Comparison of ENCODE assay signal across 10 cellular contexts in the genomic region with DNA sequence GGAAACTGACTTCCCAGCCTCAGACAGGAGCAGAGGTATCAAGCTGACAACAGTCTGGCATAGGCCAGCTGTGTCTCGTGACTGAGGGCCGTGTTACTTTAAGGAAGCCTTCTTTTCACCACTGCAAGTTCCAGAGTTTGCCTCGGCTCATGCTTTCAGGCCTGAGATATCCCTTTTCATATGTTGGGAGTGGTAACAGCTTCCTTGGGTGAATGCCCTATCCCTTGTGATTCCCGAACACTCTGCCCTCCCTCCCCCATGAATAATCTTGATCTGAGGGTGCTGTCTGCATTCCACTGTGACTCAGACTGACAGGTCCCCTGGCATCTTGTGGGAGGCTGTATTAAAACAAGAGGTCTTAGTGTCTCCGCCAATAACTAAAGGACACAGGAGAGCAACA. TPM values are rescaled to one million over a fixed set of nuclear protein-coding genes. Genes with fewer than 3 reads are reported as not detected.
A peak's percentile ranks its signal among the peaks of the same experiment; 100 is the strongest.
DNase-seq lines count a peak whose midpoint lies in the region; ATAC-seq, FAIRE-seq and TF ChIP-seq lines count a peak whose summit lies in the region.
"Had no signal": no experiment of that assay in that cellular context is flagged by ENCODE, and none has a peak within 500 bp of the region (broad histone marks: within the 10 kb centered on the region; RNA-seq: fewer than 3 reads in every experiment).

No MANE protein-coding gene starts in this region.

- no peaks in the 10 kb centered on the region for H3K4me1 Mint-ChIP-seq in activated CD8-positive, alpha-beta T cell treated with anti-CD3 and anti-CD28 coated beads for 36 hours (ENCODE audit: low read depth)

- intact Hi-C loops in activated CD8-positive, alpha-beta T cell treated with anti-CD3 and anti-CD28 coated beads for 36 hours (cut with micrococcal nuclease), result no loop called here

- ATAC-seq in GM18498 (IDR thresholded peaks at IDR 0.05; ENCODE audit: unreplicated experiment), result no peak
- no peak for ATAC-seq in activated CD8-positive, alpha-beta T cell treated with anti-CD3 and anti-CD28 coated beads for 36 hours

- FAIRE-seq in HTR-8/SVneo (lab: Jason Lieb, UNC), result peak; percentile 95

- no peak overlapping the region for H3K27ac Mint-ChIP-seq in activated CD8-positive, alpha-beta T cell treated with anti-CD3 and anti-CD28 coated beads for 36 hours
- H3K27ac Mint-ChIP-seq: activated CD4-positive, alpha-beta memory T cell treated with anti-CD3 and anti-CD28 coated beads for 36 hours had no signal

- TF ChIP-seq CTCF in choroid plexus epithelial cell (conservative IDR thresholded peaks at IDR 0.05; ENCODE audit: low read depth, low read length), result no peak
- no peak for TF ChIP-seq CTCF in activated CD8-positive, alpha-beta T cell treated with anti-CD3 and anti-CD28 coated beads for 36 hours (IDR thresholded peaks at IDR 0.05)

- peaks cover 5% of the 10 kb centered on the region for H3K9me3 Mint-ChIP-seq in activated CD8-positive, alpha-beta T cell treated with anti-CD3 and anti-CD28 coated beads for 36 hours

- H3K4me3 Mint-ChIP-seq in activated CD8-positive, alpha-beta T cell treated with anti-CD3 and anti-CD28 coated beads for 36 hours, result no peak overlapping the region
- H3K4me3 Mint-ChIP-seq: activated CD4-positive, alpha-beta memory T cell treated with anti-CD3 and anti-CD28 coated beads for 36 hours had no signal

- DNase-seq in AG08395 (ENCODE audit: low spot score) (peak; percentile 70), HTR-8/SVneo (ENCODE audit: insufficient read length, low spot score) (peak; percentile 89), choroid plexus epithelial cell (ENCODE audit: low read depth) (peak; percentile 13), kidney glomerular epithelial cell (lab: John Stamatoyannopoulos, UW) (peak; percentile 88), cerebellar cortex (ENCODE audit: low spot score) (no peak), cerebellar nuclear complex (lab: John Stamatoyannopoulos, UW) (no peak)
- no peak for DNase-seq in activated CD8-positive, alpha-beta T cell treated with anti-CD3 and anti-CD28 coated beads for 36 hours
- DNase-seq: activated CD4-positive, alpha-beta memory T cell treated with anti-CD3 and anti-CD28 coated beads for 36 hours; KG1 had no signal

- no peak overlapping the region for H3K4me3 ChIP-seq in choroid plexus epithelial cell (ENCODE audit: low read depth, low read length)

- CTCF ChIA-PET in activated CD8-positive, alpha-beta T cell treated with anti-CD3 and anti-CD28 coated beads for 36 hours (lab: Charles Lee), result interaction anchor here (1.3 kb wide), 1 partner anchor 14 kb away, joined by 3 read pairs; no protein-coding TSS in a partner anchor

- POLR2A ChIA-PET in activated CD8-positive, alpha-beta T cell treated with anti-CD3 and anti-CD28 coated beads for 36 hours (lab: Charles Lee), result no interaction called here

- H3K27me3 Mint-ChIP-seq in activated CD8-positive, alpha-beta T cell treated with anti-CD3 and anti-CD28 coated beads for 36 hours, result peaks cover 15% of the 10 kb centered on the region

- H3K36me3 Mint-ChIP-seq in activated CD8-positive, alpha-beta T cell treated with anti-CD3 and anti-CD28 coated beads for 36 hours (ENCODE audit: low read depth), result no peaks in the 10 kb centered on the region

RNA-seq across cellular contexts. Expression of gene ARL15, which starts 49.7 kb away (rescaled TPM):
- total RNA-seq in activated CD8-positive, alpha-beta T cell treated with anti-CD3 and anti-CD28 coated beads for 36 hours, result 1 to 10 TPM; 5.7 to 6.3 TPM

Comparison
In these comparisons a context has a peak if more than half of its experiments do, and no peak if none do; other contexts are left out.
1. DNase-seq: peak in AG08395 (single experiment), HTR-8/SVneo (single experiment), choroid plexus epithelial cell (single experiment) and kidney glomerular epithelial cell (single experiment); none in cerebellar cortex (single experiment), cerebellar nuclear complex (0 of 2) and activated CD8-positive, alpha-beta T cell treated with anti-CD3 and anti-CD28 coated beads for 36 hours (single experiment).